In genomic region chr16:88491001-88491559, GRCh38 we compare ENCODE assay signal across 34 cellular contexts.
"Had no signal": no experiment of that assay in that cellular context is flagged by ENCODE, and none has a peak within 500 bp of the region (broad histone marks: within the 10 kb centered on the region; RNA-seq: fewer than 3 reads in every experiment).

No MANE protein-coding gene starts in this region.

- ATAC-seq: activated CD8-positive, alpha-beta T cell treated with anti-CD3 and anti-CD28 coated beads for 36 hours; activated naive CD4-positive, alpha-beta T cell treated with anti-CD3 and anti-CD28 coated beads, Interleukin-2, amount 50 U/mL, for 72 hours; activated T-cell treated with anti-CD3 and anti-CD28 coated beads, Interleukin-2, amount 50 U/mL, for 4 hours; activated T-cell treated with anti-CD3 and anti-CD28 coated beads, Interleukin-2, amount 50 U/mL, for 72 hours; activated T-helper 17 cell treated with anti-CD3 and anti-CD28 coated beads, Interleukin-2, amount 50 U/mL, for 72 hours; body of pancreas had no signal

- H3K27ac ChIP-seq: adrenal gland, body of pancreas, brain microvascular endothelial cell, breast epithelium, VCaP had no signal

- FAIRE-seq: astrocyte, TTC549 had no signal

- H3K4me3 ChIP-seq: adrenal gland, body of pancreas, breast epithelium had no signal

- H3K4me1 ChIP-seq: adrenal gland, breast epithelium had no signal

- H3K27me3 ChIP-seq: adrenal gland, body of pancreas, brain microvascular endothelial cell, breast epithelium had no signal

- H3K36me3 ChIP-seq: adrenal gland, brain microvascular endothelial cell, breast epithelium had no signal

- H3K9me3 ChIP-seq: adrenal gland, body of pancreas, breast epithelium had no signal

- DNase-seq: activated B cell treated with CpG ODN at 0.5 μM for 24 hours; activated CD4-positive, alpha-beta memory T cell treated with anti-CD3 and anti-CD28 coated beads for 36 hours; activated CD4-positive, alpha-beta T cell treated with anti-CD3 and anti-CD28 coated beads for 4 hours; activated CD4-positive, alpha-beta T cell treated with anti-CD3 and anti-CD28 coated beads, Interleukin-2, amount 10 ng/mL, durations not matched to agents 24 days and 14 days; activated CD4-positive, alpha-beta T cell treated with anti-CD3 and anti-CD28 coated beads, Interleukin-2, amount 50 U/mL, for 1 hour; activated CD4-positive, alpha-beta T cell treated with anti-CD3 and anti-CD28 coated beads, Interleukin-2, amount 50 U/mL, for 4 hours; activated CD4-positive, CD25-positive, alpha-beta regulatory T cell treated with anti-CD3 and anti-CD28 coated beads, Interleukin-2, amount 50 U/mL, for 72 hours; activated CD8-positive, alpha-beta memory T cell treated with anti-CD3 and anti-CD28 coated beads, Interleukin-2, amount 50 U/mL, for 4 hours; activated CD8-positive, alpha-beta T cell treated with anti-CD3 and anti-CD28 coated beads for 36 hours; activated effector memory CD4-positive, alpha-beta T cell treated with anti-CD3 and anti-CD28 coated beads, Interleukin-2, amount 50 U/mL, for 16 hours; activated gamma-delta T cell treated with Interleukin-2 at 50 U/mL for 16 hours; activated naive CD4-positive, alpha-beta T cell; activated naive CD4-positive, alpha-beta T cell treated with anti-CD3 and anti-CD28 coated beads for 36 hours; activated naive CD4-positive, alpha-beta T cell treated with anti-CD3 and anti-CD28 coated beads, Interleukin-2, amount 50 U/mL, for 16 hours; activated naive CD8-positive, alpha-beta T cell treated with anti-CD3 and anti-CD28 coated beads for 36 hours; activated T-cell treated with anti-CD3 and anti-CD28 coated beads for 4 hours; activated T-cell treated with anti-CD3 and anti-CD28 coated beads, Interleukin-2, amount 50 U/mL, for 1 hour; activated T-cell treated with anti-CD3 and anti-CD28 coated beads, Interleukin-2, amount 50 U/mL, for 4 hours; activated T-cell treated with anti-CD3 and anti-CD28 coated beads, Interleukin-2, amount 50 U/mL, for 72 hours; adrenal gland; amniotic stem cell; aorta; body of pancreas; brain microvascular endothelial cell; central memory CD4-positive, alpha-beta T cell; T-helper 1 cell; T-helper 2 cell; T-helper 9 cell had no signal
